Comparison of ENCODE assay signal across 12 cellular contexts in the genomic region with DNA sequence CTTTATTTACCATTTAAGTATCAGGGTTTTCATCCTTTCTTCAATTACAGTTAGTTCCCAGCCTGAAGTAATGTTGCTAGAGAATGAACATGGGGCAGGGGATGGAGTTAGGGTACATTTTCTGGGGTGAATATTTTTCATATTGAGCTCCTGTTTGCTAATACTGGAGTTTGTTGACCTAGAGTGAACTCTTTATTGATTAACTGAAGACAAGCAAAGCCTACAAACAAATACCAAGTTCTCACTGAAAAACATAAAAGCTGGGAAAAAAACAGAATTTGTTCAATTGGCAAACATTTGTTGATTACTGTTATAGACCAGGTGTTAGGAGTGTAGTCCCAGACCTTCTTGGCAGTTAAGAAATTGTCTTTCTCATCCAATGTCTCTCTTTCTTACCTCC.
"Had no signal": no experiment of that assay in that cellular context is flagged by ENCODE, and none has a peak within 500 bp of the region (broad histone marks: within the 10 kb centered on the region; RNA-seq: fewer than 3 reads in every experiment).

No MANE protein-coding gene starts in this region.

- ATAC-seq: foreskin keratinocyte, heart left ventricle, left lung had no signal

- H3K4me1 ChIP-seq: left lung, neural progenitor cell, tibial artery, uterus had no signal

- H3K4me3 Mint-ChIP-seq: activated naive CD4-positive, alpha-beta T cell treated with anti-CD3 and anti-CD28 coated beads for 36 hours; neural progenitor cell had no signal

- H3K9me3 Mint-ChIP-seq: activated naive CD4-positive, alpha-beta T cell treated with anti-CD3 and anti-CD28 coated beads for 36 hours; neural progenitor cell had no signal

- H3K4me1 Mint-ChIP-seq: neural progenitor cell had no signal

- H3K27me3 ChIP-seq: brain microvascular endothelial cell, esophagus squamous epithelium, foreskin keratinocyte, heart left ventricle, left lung, neural progenitor cell, pancreas, tibial artery, uterus had no signal

- H3K36me3 ChIP-seq: uterus had no signal

- H3K9me3 ChIP-seq: esophagus squamous epithelium, heart left ventricle, left lung, pancreas, tibial artery, uterus had no signal

- H3K4me3 ChIP-seq: esophagus squamous epithelium, heart left ventricle, left lung, neural progenitor cell, pancreas, tibial artery, uterus had no signal

- H3K27ac Mint-ChIP-seq: activated naive CD4-positive, alpha-beta T cell treated with anti-CD3 and anti-CD28 coated beads for 36 hours; neural progenitor cell had no signal

- DNase-seq: activated naive CD4-positive, alpha-beta T cell treated with anti-CD3 and anti-CD28 coated beads for 36 hours; brain microvascular endothelial cell; esophagus squamous epithelium; foreskin keratinocyte; heart left ventricle; left lung; mesendoderm; pancreas; retina; tibial artery; uterus had no signal

- H3K27ac ChIP-seq: brain microvascular endothelial cell, esophagus squamous epithelium, foreskin keratinocyte, heart left ventricle, left lung, neural progenitor cell, pancreas, tibial artery, uterus had no signal
